ENCODE assay signal across 1 cellular context in genomic region chr2:120853294-120854013, GRCh38.
TF ChIP-seq lines count a peak whose summit lies in the region.

No MANE protein-coding gene starts in this region.

TF ChIP-seq in WTC11, 78 proteins besides CTCF, POLR2A, EP300 and RAD21 (continued from another document):
- TF ChIP-seq ZBTB21 (CRISPR knock-in tag; IDR thresholded peaks at IDR 0.05; ENCODE audit: borderline replicate concordance) (no peak), AR (CRISPR knock-in tag; IDR thresholded peaks at IDR 0.05) (no peak)
